12 cellular contexts compared by ENCODE assay signal in the genomic region with DNA sequence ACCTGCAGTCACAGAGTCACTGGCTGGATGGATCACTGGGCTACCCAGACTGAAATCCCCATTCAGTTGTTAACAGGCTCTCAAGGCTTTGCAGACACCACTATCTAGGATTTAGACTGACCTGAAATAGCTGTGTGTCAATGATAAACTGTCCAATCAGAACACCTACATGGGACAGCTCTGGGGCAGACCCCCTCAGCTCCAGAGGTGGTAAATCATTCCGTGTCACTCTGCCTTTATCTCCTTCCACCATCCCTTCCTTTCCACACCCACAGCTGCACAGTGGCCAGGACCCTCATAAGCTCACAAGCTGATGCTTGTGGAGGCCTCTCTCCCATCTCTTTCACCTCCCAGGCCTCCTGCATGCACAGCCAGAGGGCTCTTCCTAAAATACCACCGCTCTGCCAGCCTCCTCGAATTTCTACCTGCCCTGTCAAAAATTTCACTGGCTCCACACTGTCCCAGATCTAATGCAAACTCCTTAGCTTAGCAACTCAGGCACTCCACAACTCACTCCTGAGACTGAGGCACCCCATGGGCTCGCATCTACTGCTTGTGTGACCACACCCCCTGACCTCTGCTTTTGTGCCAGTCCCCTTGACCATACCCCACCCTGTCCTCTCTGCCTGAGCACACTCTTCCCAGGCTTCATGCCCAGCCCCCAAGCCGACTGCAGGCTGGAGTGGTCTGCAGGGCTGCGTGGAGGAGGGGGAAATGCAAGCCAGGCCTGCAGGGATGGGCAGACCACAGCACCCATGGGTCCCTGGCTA. TPM values are rescaled to one million over a fixed set of nuclear protein-coding genes. Genes with fewer than 3 reads are reported as not detected.
A peak's percentile ranks its signal among the peaks of the same experiment; 100 is the strongest.
DNase-seq lines count a peak whose midpoint lies in the region; ATAC-seq and TF ChIP-seq lines count a peak whose summit lies in the region.
"Had no signal": no experiment of that assay in that cellular context is flagged by ENCODE, and none has a peak within 500 bp of the region (broad histone marks: within the 10 kb centered on the region; RNA-seq: fewer than 3 reads in every experiment).

No MANE protein-coding gene starts in this region.

- intact Hi-C loops in CD4-positive, alpha-beta T cell (cut with DNase I, micrococcal nuclease) = loop anchor here in 1 of 2 experiments (5.0 kb wide), 2 partner anchors 37 to 272 kb away; no protein-coding TSS in a partner anchor
- intact Hi-C loops in gastrocnemius medialis (cut with DNase I; ENCODE audit: low total_unique reads) = no loop called here
- intact Hi-C loops in dorsolateral prefrontal cortex (cut with DNase I) = loop anchor here (5.0 to 10.0 kb wide), 3 partner anchors 32 to 118 kb away; a partner anchor contains a TSS

- ATAC-seq in CD4-positive, alpha-beta T cell (ENCODE audit: poor library complexity) = no peak
- ATAC-seq in HG02623 (IDR thresholded peaks at IDR 0.05; ENCODE audit: unreplicated experiment) (no peak), HG02885 (IDR thresholded peaks at IDR 0.05; ENCODE audit: poor library complexity, unreplicated experiment) (no peak), gastrocnemius medialis (no peak)
- ATAC-seq: left lung had no signal

- no peaks in the 10 kb centered on the region for H3K9me3 ChIP-seq in CD4-positive, alpha-beta T cell (ENCODE audit: control insufficient read depth, low read length)
- H3K9me3 ChIP-seq in gastrocnemius medialis = no peaks in the 10 kb centered on the region
- H3K9me3 ChIP-seq: left lung had no signal

- peaks cover 80 to 96% of the 10 kb centered on the region in 2 donors for H3K4me1 ChIP-seq in gastrocnemius medialis

- peaks cover 99% of the 10 kb centered on the region for H3K4me1 Mint-ChIP-seq in CD4-positive, alpha-beta T cell (ENCODE audit: low read depth)
- H3K4me1 Mint-ChIP-seq in nephron progenitor cell = peaks cover 75% of the 10 kb centered on the region

- H3K4me3 ChIP-seq in gastrocnemius medialis = no peak overlapping the region
- H3K4me3 ChIP-seq in dorsolateral prefrontal cortex = no peak overlapping the region
- H3K4me3 ChIP-seq: left lung, PC-9 had no signal

- H3K27ac Mint-ChIP-seq in CD4-positive, alpha-beta T cell = peak overlapping the region; percentile 86
- peak overlapping the region; percentile 38 for H3K27ac Mint-ChIP-seq in nephron progenitor cell

- DNase-seq in CD4-positive, alpha-beta T cell = no peak
- DNase-seq in KG1 (lab: John Stamatoyannopoulos, UW) = peak; percentile 40
- DNase-seq in nephron progenitor cell = no peak
- DNase-seq in gastrocnemius medialis = no peak
- no peak for DNase-seq in dorsolateral prefrontal cortex
- DNase-seq: GM23248, left lung, PC-9, retina had no signal

- no peaks in the 10 kb centered on the region for H3K27me3 ChIP-seq in CD4-positive, alpha-beta T cell (ENCODE audit: control insufficient read depth, insufficient read depth, low read length)
- H3K27me3 ChIP-seq in gastrocnemius medialis (no peaks in the 10 kb centered on the region), dorsolateral prefrontal cortex (no peaks in the 10 kb centered on the region)
- H3K27me3 ChIP-seq: left lung had no signal

- no peak for TF ChIP-seq POLR2A in gastrocnemius medialis (IDR thresholded peaks at IDR 0.05)

- H3K36me3 Mint-ChIP-seq in CD4-positive, alpha-beta T cell (ENCODE audit: low read depth) = peaks cover 61% of the 10 kb centered on the region
- H3K36me3 Mint-ChIP-seq in nephron progenitor cell (ENCODE audit: low read depth) = peaks cover 7% of the 10 kb centered on the region

- POLR2A ChIA-PET in CD4-positive, alpha-beta T cell (lab: Charles Lee) = interaction anchor here (1.1 to 18.5 kb wide), 3 partner anchors 8 to 39 kb away, joined by 3 to 442 read pairs (median 4); no protein-coding TSS in a partner anchor

- H3K4me3 Mint-ChIP-seq in CD4-positive, alpha-beta T cell = peak overlapping the region; percentile 89
- H3K4me3 Mint-ChIP-seq in nephron progenitor cell = no peak overlapping the region

- CTCF ChIA-PET in CD4-positive, alpha-beta T cell (lab: Charles Lee) = interaction anchor here (1.5 kb wide), 1 partner anchor 103 kb away, joined by 3 read pairs; no protein-coding TSS in a partner anchor

- no peaks in the 10 kb centered on the region for H3K9me3 Mint-ChIP-seq in CD4-positive, alpha-beta T cell
- no peaks in the 10 kb centered on the region for H3K9me3 Mint-ChIP-seq in nephron progenitor cell

- no peaks in the 10 kb centered on the region for H3K27me3 Mint-ChIP-seq in CD4-positive, alpha-beta T cell
- no peaks in the 10 kb centered on the region for H3K27me3 Mint-ChIP-seq in nephron progenitor cell (ENCODE audit: low read depth, poor library complexity)

- in situ Hi-C loops in gastrocnemius medialis (cut with MboI; ENCODE audit: low sequenced_read_pairs in 4 of 4) = loop anchor here in 3 of 4 donors (10.0 to 25.0 kb wide), 4 partner anchors 92 to 175 kb away; a partner anchor contains a TSS

- H3K27ac ChIP-seq in CD4-positive, alpha-beta T cell (ENCODE audit: low read depth, low read length) = peak overlapping the region; percentile 19
- peak overlapping the region; percentile 0 for H3K27ac ChIP-seq in cingulate gyrus (ENCODE audit: low read depth, low read length)
- H3K27ac ChIP-seq in gastrocnemius medialis = peak overlapping the region in 2 of 4 donors; percentile 10 to 20
- H3K27ac ChIP-seq in dorsolateral prefrontal cortex = peak overlapping the region in 15 of 59 donors; percentile 2 to 65 (median 24)
- H3K27ac ChIP-seq: GM23248, PC-9 had no signal

- no peak for TF ChIP-seq CTCF in CD4-positive, alpha-beta T cell (IDR thresholded peaks at IDR 0.05)
- no peak for TF ChIP-seq CTCF in nephron progenitor cell (IDR thresholded peaks at IDR 0.05)
- TF ChIP-seq CTCF in gastrocnemius medialis (IDR thresholded peaks at IDR 0.05 in 4 of 5, conservative IDR thresholded peaks at IDR 0.05 in 1 of 5) = no peak
- TF ChIP-seq CTCF in dorsolateral prefrontal cortex (IDR thresholded peaks at IDR 0.05 in 54 of 56, conservative IDR thresholded peaks at IDR 0.05 in 2 of 56; ENCODE audit: low read depth in 1 of 56, partially characterized antibody in 56 of 56) = no peak

- no peaks in the 10 kb centered on the region for H3K36me3 ChIP-seq in gastrocnemius medialis

RNA-seq across cellular contexts. Expression of gene CAPZB, which starts 5.8 kb away (rescaled TPM):
- 100 to 1,000 TPM; 168 to 173 TPM for total RNA-seq in CD4-positive, alpha-beta T cell
- total RNA-seq in gastrocnemius medialis (10 to 100 TPM; 48.6 to 93.8 (median 74.9) TPM), dorsolateral prefrontal cortex (100 to 1,000 TPM; 118 to 250 (median 198) TPM)
